Comparison of ENCODE assay signal across 9 cellular contexts in genomic region chr7:148264933-148265557, GRCh38.
DNase-seq lines count a peak whose midpoint lies in the region; ATAC-seq and TF ChIP-seq lines count a peak whose summit lies in the region.
"Had no signal": no experiment of that assay in that cellular context is flagged by ENCODE, and none has a peak within 500 bp of the region (broad histone marks: within the 10 kb centered on the region; RNA-seq: fewer than 3 reads in every experiment).

No MANE protein-coding gene starts in this region.

- CTCF ChIA-PET in HEK293T (lab: Yijun Ruan, JAX), result interaction anchor here (0.9 to 4.7 kb wide), 8 partner anchors 10 to 221 kb away, joined by 3 to 39 read pairs (median 4); no protein-coding TSS in a partner anchor

- ATAC-seq in activated T-cell treated with anti-CD3 and anti-CD28 coated beads, Interleukin-2, amount 50 U/mL, for 4 hours, result no peak

- POLR2A ChIA-PET in HEK293T (lab: Yijun Ruan, JAX), result interaction anchor here (1.4 kb wide), 1 partner anchor 221 kb away, joined by 3 read pairs; no protein-coding TSS in a partner anchor

- H3K36me3 Mint-ChIP-seq in activated T-cell treated with anti-CD3 and anti-CD28 coated beads, Interleukin-2, amount 50 U/mL, for 4 hours (ENCODE audit: insufficient read depth), result no peaks in the 10 kb centered on the region
- H3K36me3 Mint-ChIP-seq: activated naive CD8-positive, alpha-beta T cell had no signal

- peak; percentile 44 for DNase-seq in NCI-H510A treated with DMSO at 0.1 percent for 48 hours (lab: John Stamatoyannopoulos, UW)
- DNase-seq in NCI-H510A (lab: John Stamatoyannopoulos, UW), result no peak
- DNase-seq in HEK293T (ENCODE audit: extremely low spot score), result peak; percentile 61
- DNase-seq in NCI-H2107 treated with DMSO at 0.1 percent for 48 hours (lab: John Stamatoyannopoulos, UW; ENCODE audit: unreplicated experiment), result peak; percentile 38
- peak; percentile 53 for DNase-seq in astrocyte of the spinal cord (ENCODE audit: low read depth, low spot score)
- peak; percentile 42 to 46 for DNase-seq in lung microvascular endothelial cell (ENCODE audit: low read depth in 2 of 2)
- DNase-seq in effector CD4-positive, alpha-beta T cell, result no peak
- no peak for DNase-seq in activated T-cell treated with anti-CD3 and anti-CD28 coated beads, Interleukin-2, amount 50 U/mL, for 4 hours

- H3K4me1 Mint-ChIP-seq in activated T-cell treated with anti-CD3 and anti-CD28 coated beads, Interleukin-2, amount 50 U/mL, for 4 hours (ENCODE audit: low read depth), result peaks cover 9% of the 10 kb centered on the region

- in situ Hi-C loops in astrocyte of the spinal cord (cut with HindIII; ENCODE audit: low sequenced_read_pairs), result no loop called here

- H3K4me3 ChIP-seq in astrocyte of the spinal cord (ENCODE audit: low read depth, low read length), result no peak overlapping the region

- H3K27me3 Mint-ChIP-seq in activated T-cell treated with anti-CD3 and anti-CD28 coated beads, Interleukin-2, amount 50 U/mL, for 4 hours (ENCODE audit: low read depth), result peaks cover 11% of the 10 kb centered on the region

- H3K4me3 Mint-ChIP-seq in activated T-cell treated with anti-CD3 and anti-CD28 coated beads, Interleukin-2, amount 50 U/mL, for 4 hours, result no peak overlapping the region
- H3K4me3 Mint-ChIP-seq: activated naive CD8-positive, alpha-beta T cell had no signal

- H3K9me3 Mint-ChIP-seq in activated T-cell treated with anti-CD3 and anti-CD28 coated beads, Interleukin-2, amount 50 U/mL, for 4 hours, result no peaks in the 10 kb centered on the region

- peak; percentile 82 for TF ChIP-seq CTCF in astrocyte of the spinal cord (IDR thresholded peaks at IDR 0.05; ENCODE audit: low read depth, low read length)

TF ChIP-seq in HEK293T, 16 proteins besides CTCF, POLR2A, EP300 and RAD21:
- TF ChIP-seq L3MBTL2 (conservative IDR thresholded peaks at IDR 0.05), result no peak
TF ChIP-seq in HEK293T: peak in this region for 0.

Comparison
In these comparisons a context has a peak if more than half of its experiments do, and no peak if none do; other contexts are left out.
1. DNase-seq: peak in NCI-H510A treated with DMSO at 0.1 percent for 48 hours (single experiment), HEK293T (single experiment), NCI-H2107 treated with DMSO at 0.1 percent for 48 hours (single experiment), astrocyte of the spinal cord (single experiment) and lung microvascular endothelial cell (2 of 2); none in NCI-H510A (single experiment), effector CD4-positive, alpha-beta T cell (single experiment) and activated T-cell treated with anti-CD3 and anti-CD28 coated beads, Interleukin-2, amount 50 U/mL, for 4 hours (single experiment).